39 cellular contexts compared by ENCODE assay signal in genomic region chr12:8471093-8471492, GRCh38. TPM values are rescaled to one million over a fixed set of nuclear protein-coding genes. Genes with fewer than 3 reads are reported as not detected.
"Had no signal": no experiment of that assay in that cellular context is flagged by ENCODE, and none has a peak within 500 bp of the region (broad histone marks: within the 10 kb centered on the region; RNA-seq: fewer than 3 reads in every experiment).

No MANE protein-coding gene starts in this region.

- H3K4me3 ChIP-seq: MG63 had no signal

- H3K9me3 ChIP-seq: MG63 had no signal

- H3K36me3 ChIP-seq: MG63 had no signal

- DNase-seq: Kasumi-1, MG63, MM.1S, MV-4-11, NCI-H1048, NCI-H1092, NCI-H1092 treated with DMSO at 0.1 percent for 48 hours, NCI-H1105, NCI-H1105 treated with DMSO at 0.1 percent for 48 hours, NCI-H1417, NCI-H1417 treated with DMSO at 0.1 percent for 48 hours, NCI-H1436, NCI-H1436 treated with DMSO at 0.1 percent for 48 hours, NCI-H146, NCI-H1694, NCI-H1694 treated with DMSO at 0.1 percent for 48 hours, NCI-H187, NCI-H187 treated with DMSO at 0.1 percent for 48 hours, NCI-H1930, NCI-H2029, NCI-H2029 treated with DMSO at 0.1 percent for 48 hours, NCI-H2081, NCI-H2081 treated with DMSO at 0.1 percent for 48 hours, NCI-H2107, NCI-H2171, NCI-H2171 treated with DMSO at 0.1 percent for 48 hours, NCI-H2227 treated with DMSO at 0.1 percent for 48 hours, NCI-H226, NCI-H345, NCI-H446, NCI-H446 treated with DMSO at 0.1 percent for 48 hours, NCI-H510A, NCI-H510A treated with DMSO at 0.1 percent for 48 hours, NCI-H524, NCI-H524 treated with DMSO at 0.1 percent for 48 hours had no signal

RNA-seq across cellular contexts. Expression of gene CLEC6A, which starts 15.3 kb away (rescaled TPM):
- total RNA-seq: LHCN-M2, M059J, MCF 10A, NCI-H460 had no signal

RNA-seq across cellular contexts. Expression of gene CLEC4D, which starts 42.2 kb away (rescaled TPM):
- total RNA-seq: LHCN-M2, M059J, MCF 10A, NCI-H460 had no signal
